ENCODE assay signal across 1 cellular context in the genomic region with DNA sequence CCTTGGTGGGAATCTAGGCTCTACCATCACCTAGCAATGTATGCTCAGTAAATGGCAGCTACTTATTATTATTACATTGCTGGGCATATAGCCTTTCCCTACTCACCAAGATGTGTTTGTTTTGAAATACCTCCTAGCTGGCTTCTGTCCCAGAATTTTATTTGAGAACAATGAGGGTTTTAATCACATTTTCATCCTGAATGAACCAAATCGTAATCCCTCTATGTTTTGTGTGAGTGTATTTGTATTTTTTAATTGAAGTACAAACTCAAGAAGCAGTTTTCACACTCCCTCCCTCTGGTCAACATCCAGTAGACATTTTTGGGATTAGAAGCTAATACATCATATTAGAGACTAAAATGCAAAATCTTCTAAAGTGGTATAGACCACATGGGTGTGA.
TF ChIP-seq lines count a peak whose summit lies in the region.

No MANE protein-coding gene starts in this region.

TF ChIP-seq in IMR-90, 13 proteins besides CTCF, POLR2A, EP300 and RAD21:
- TF ChIP-seq RCOR1 (IDR thresholded peaks at IDR 0.05; ENCODE audit: insufficient replicate concordance, low read length) (no peak), CHD1 (IDR thresholded peaks at IDR 0.05; ENCODE audit: low read depth, low read length) (no peak)
